33 cellular contexts compared by ENCODE assay signal in the genomic region with DNA sequence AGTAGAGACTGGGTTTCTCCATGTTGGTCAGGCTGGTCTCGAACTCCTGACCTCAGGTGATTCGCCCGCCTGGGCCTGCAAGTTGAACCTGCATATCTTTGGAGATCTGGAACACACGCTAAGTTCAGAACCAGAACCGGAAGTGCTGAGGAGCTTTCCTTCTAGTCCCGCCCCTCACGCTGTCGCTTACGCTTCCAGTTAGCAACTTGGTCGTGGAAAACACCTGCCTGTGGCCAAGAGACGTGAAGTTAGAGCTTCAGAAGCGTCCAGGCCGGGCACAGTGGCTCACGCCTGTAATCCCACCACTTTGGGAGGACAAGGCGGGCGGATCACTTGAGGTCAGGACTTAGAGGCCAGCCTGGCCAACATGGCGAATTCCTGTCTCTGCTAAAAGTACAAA. TPM values are rescaled to one million over a fixed set of nuclear protein-coding genes. Genes with fewer than 3 reads are reported as not detected.
"Had no signal": no experiment of that assay in that cellular context is flagged by ENCODE, and none has a peak within 500 bp of the region (broad histone marks: within the 10 kb centered on the region; RNA-seq: fewer than 3 reads in every experiment).

No MANE protein-coding gene starts in this region.

- H3K27me3 ChIP-seq: neural progenitor cell, neutrophil, ovary, pancreas, right atrium auricular region, right lobe of liver, sigmoid colon, spleen had no signal

- H3K27me3 Mint-ChIP-seq: naive thymus-derived CD4-positive, alpha-beta T cell; progenitor cell of endocrine pancreas had no signal

- H3K27ac Mint-ChIP-seq: naive thymus-derived CD4-positive, alpha-beta T cell; naive thymus-derived CD8-positive, alpha-beta T cell; natural killer cell; natural killer cell treated with Interleukin-12 subunit alpha and Interleukin-12 subunit beta and Interleukin-15 and Interleukin-18, amount 100 ng/mL, for 72 hours; nephron; nephron progenitor cell; neural progenitor cell; progenitor cell of endocrine pancreas had no signal

- H3K4me2 ChIP-seq: neural progenitor cell, smooth muscle cell had no signal

- H3K36me3 ChIP-seq: neural progenitor cell, neutrophil, ovary, pancreas, prostate gland, right atrium auricular region, right lobe of liver, sigmoid colon, spleen had no signal

- H3K9me3 Mint-ChIP-seq: naive thymus-derived CD8-positive, alpha-beta T cell; natural killer cell; natural killer cell treated with Interleukin-12 subunit alpha and Interleukin-12 subunit beta and Interleukin-15 and Interleukin-18, amount 100 ng/mL, for 72 hours; neural crest cell had no signal

- H2AFZ ChIP-seq: neural progenitor cell, parathyroid adenoma had no signal

- H3K4me3 ChIP-seq: neural progenitor cell, ovary, pancreas, prostate gland, psoas muscle, right atrium auricular region, right lobe of liver, sigmoid colon, skin epidermis, smooth muscle cell, spleen had no signal

- H3K27ac ChIP-seq: neural progenitor cell, neutrophil, ovary, pancreas, parathyroid adenoma, prostate gland, psoas muscle, right atrium auricular region, right lobe of liver, sigmoid colon, skin epidermis, spleen had no signal

- H3K9me3 ChIP-seq: neutrophil, ovary, pancreas, prostate gland, psoas muscle, right atrium auricular region, right lobe of liver, sigmoid colon, spleen had no signal

- H3K9ac ChIP-seq: neural progenitor cell, parathyroid adenoma had no signal

- DNase-seq: naive thymus-derived CD4-positive, alpha-beta T cell; naive thymus-derived CD8-positive, alpha-beta T cell; natural killer cell; nephron progenitor cell; nucleus accumbens; occipital lobe; pancreas; psoas muscle; retina; right cardiac atrium; right lobe of liver; sigmoid colon; small intestine; spleen; stimulated activated CD4-positive, alpha-beta T cell treated with anti-CD3 and anti-CD28 coated beads, Interleukin-12 subunit alpha, Interleukin-12 subunit beta, amount 100 ng/mL, for 4 hours; stimulated activated CD4-positive, alpha-beta T cell treated with anti-CD3 and anti-CD28 coated beads, Interleukin-15, amount 100 ng/mL, for 24 hours; stimulated activated CD4-positive, alpha-beta T cell treated with anti-CD3 and anti-CD28 coated beads, Interleukin-1b, Interleukin-23, amount 100 ng/mL, for 48 hours; stimulated activated CD4-positive, alpha-beta T cell treated with anti-CD3 and anti-CD28 coated beads, Interleukin-2, amount 100 ng/mL, for 24 hours had no signal

- H3K36me3 Mint-ChIP-seq: naive thymus-derived CD8-positive, alpha-beta T cell; natural killer cell; natural killer cell treated with Interleukin-12 subunit alpha and Interleukin-12 subunit beta and Interleukin-15 and Interleukin-18, amount 100 ng/mL, for 72 hours; neural progenitor cell had no signal

- H3K4me3 Mint-ChIP-seq: naive thymus-derived CD4-positive, alpha-beta T cell; naive thymus-derived CD8-positive, alpha-beta T cell; natural killer cell; natural killer cell treated with Interleukin-12 subunit alpha and Interleukin-12 subunit beta and Interleukin-15 and Interleukin-18, amount 100 ng/mL, for 72 hours; nephron; nephron progenitor cell; neural crest cell; neural progenitor cell had no signal

- H3K4me1 Mint-ChIP-seq: natural killer cell, nephron progenitor cell, neural progenitor cell had no signal

- H3K4me1 ChIP-seq: neural progenitor cell, pancreas, prostate gland, psoas muscle, right atrium auricular region, right lobe of liver had no signal

RNA-seq across cellular contexts. Expression of a gene that starts 18.6 kb away (rescaled TPM):
- total RNA-seq: naive thymus-derived CD4-positive, alpha-beta T cell; naive thymus-derived CD8-positive, alpha-beta T cell; natural killer cell; natural killer cell treated with Interleukin-12 subunit alpha and Interleukin-12 subunit beta and Interleukin-15 and Interleukin-18, amount 100 ng/mL, for 72 hours; osteoblast; osteocyte; progenitor cell of endocrine pancreas; pulmonary artery endothelial cell; right atrium auricular region; right lobe of liver; sigmoid colon had no signal
- polyA plus RNA-seq: naive thymus-derived CD4-positive, alpha-beta T cell; naive thymus-derived CD8-positive, alpha-beta T cell; pancreas; right cardiac atrium; sigmoid colon; smooth muscle cell had no signal
